ENCODE assay signal across 8 cellular contexts in genomic region chr11:15006139-15006759, GRCh38. TPM values are rescaled to one million over a fixed set of nuclear protein-coding genes. Genes with fewer than 3 reads are reported as not detected.
DNase-seq lines count a peak whose midpoint lies in the region; ATAC-seq and TF ChIP-seq lines count a peak whose summit lies in the region.

No MANE protein-coding gene starts in this region.

- H2AK9ac ChIP-seq in IMR-90 (replicated peaks; ENCODE audit: low read depth, low read length, poor library complexity) = no peak overlapping the region

- H3K56ac ChIP-seq in IMR-90 (ENCODE audit: extremely low read depth, insufficient read depth, low read length) = no peak overlapping the region

- H3K27me3 ChIP-seq in IMR-90 (ENCODE audit: control insufficient read depth, insufficient read depth, low read length) = no peaks in the 10 kb centered on the region

- H3K4me1 ChIP-seq in IMR-90 (ENCODE audit: control insufficient read depth, insufficient read depth, low read length) = no peaks in the 10 kb centered on the region

- peak; percentile 40 for TF ChIP-seq CTCF in IMR-90 (conservative IDR thresholded peaks at IDR 0.05; ENCODE audit: low read depth, low read length)

- BruUV-seq in IMR-90 (replicated peaks; lab: Mats Ljungman, UMichigan) = no TSS peak

- peak; percentile 51 for TF ChIP-seq RAD21 in IMR-90 (IDR thresholded peaks at IDR 0.05; ENCODE audit: low read length)

- no peak overlapping the region for H2BK5ac ChIP-seq in IMR-90 (ENCODE audit: low read depth, low read length, poor library complexity, severe bottlenecking)

- no peaks in the 10 kb centered on the region for H3K9me3 Mint-ChIP-seq in stimulated activated naive CD8-positive, alpha-beta T cell treated with anti-CD3 and anti-CD28 coated beads, Interleukin-15, amount 100 ng/mL, for 72 hours

- no peak overlapping the region for H2BK15ac ChIP-seq in IMR-90 (ENCODE audit: low read depth, low read length)

- no peaks in the 10 kb centered on the region for H3K36me3 ChIP-seq in IMR-90 (ENCODE audit: control insufficient read depth, insufficient read depth, low read length)

- no peak overlapping the region for H4K8ac ChIP-seq in IMR-90 (ENCODE audit: low read depth in 2 of 2, low read length in 2 of 2)

- H3K9me1 ChIP-seq in IMR-90 (ENCODE audit: insufficient read depth, low read length) = no peaks in the 10 kb centered on the region

- H3K27ac ChIP-seq in IMR-90 (ENCODE audit: insufficient read depth, low read length) = no peak overlapping the region
- H3K27ac ChIP-seq in epithelial cell of prostate = no peak overlapping the region

- H2AK5ac ChIP-seq in IMR-90 (ENCODE audit: low read depth, low read length) = no peak overlapping the region

- ATAC-seq in GM18868 (IDR thresholded peaks at IDR 0.05; ENCODE audit: unreplicated experiment) = peak; percentile 74
- no peak for ATAC-seq in IMR-90 (ENCODE audit: low read depth)
- ATAC-seq in stimulated activated naive CD8-positive, alpha-beta T cell treated with anti-CD3 and anti-CD28 coated beads, Interleukin-15, amount 100 ng/mL, for 72 hours = peak; percentile 73

- no peak overlapping the region for H3K9ac ChIP-seq in IMR-90 (ENCODE audit: low read depth, low read length)

- H3K4me3 Mint-ChIP-seq in stimulated activated naive CD8-positive, alpha-beta T cell treated with anti-CD3 and anti-CD28 coated beads, Interleukin-15, amount 100 ng/mL, for 72 hours = no peak overlapping the region

- H3K79me1 ChIP-seq in IMR-90 (ENCODE audit: low read depth in 1 of 2, low read length in 2 of 2) = no peaks in the 10 kb centered on the region

- dilution Hi-C loops in IMR-90 (cut with HindIII; ENCODE audit: low sequenced_read_pairs, unreplicated experiment) = no loop called here

- no peak overlapping the region for H2BK20ac ChIP-seq in IMR-90 (ENCODE audit: low read depth, low read length)

- no peak for TF ChIP-seq POLR2A in IMR-90 (IDR thresholded peaks at IDR 0.05; ENCODE audit: low read depth, low read length)

- H3K4me2 ChIP-seq in IMR-90 (ENCODE audit: low read depth, low read length) = no peak overlapping the region

- H3K23ac ChIP-seq in IMR-90 (ENCODE audit: low read depth, low read length) = no peak overlapping the region

- intact Hi-C loops in IMR-90 (cut with micrococcal nuclease) = no loop called here

- DNase-seq in Caki2 (ENCODE audit: low read depth) (peak; percentile 16), IMR-90 (peak; percentile 46), OCI-M1 (lab: John Stamatoyannopoulos, UW) (peak; percentile 78), epithelial cell of prostate (ENCODE audit: low read depth, low spot score) (peak; percentile 5), middle frontal gyrus (ENCODE audit: extremely low spot score, low spot score) (no peak)
- peak; percentile 13 to 14 for DNase-seq in stimulated activated naive CD8-positive, alpha-beta T cell treated with anti-CD3 and anti-CD28 coated beads, Interleukin-15, amount 100 ng/mL, for 72 hours
- DNase-seq in stimulated activated CD4-positive, alpha-beta T cell treated with anti-CD3 and anti-CD28 coated beads, Interleukin-4, amount 100 ng/mL, for 1 hour = no peak

- no peak overlapping the region for H3K4me3 ChIP-seq in IMR-90 (ENCODE audit: insufficient read depth, low read depth, low read length)

- no peak overlapping the region for H3K14ac ChIP-seq in IMR-90 (replicated peaks; ENCODE audit: low read depth, low read length)

- no peak overlapping the region for H4K91ac ChIP-seq in IMR-90 (ENCODE audit: insufficient read depth, low read depth, low read length)

- H3K9me3 ChIP-seq in IMR-90 (ENCODE audit: control insufficient read depth, insufficient read depth, low read length) = no peaks in the 10 kb centered on the region

- H3K4ac ChIP-seq in IMR-90 (ENCODE audit: low read depth, low read length) = no peak overlapping the region

- peaks cover 48% of the 10 kb centered on the region for H3K27me3 Mint-ChIP-seq in stimulated activated naive CD8-positive, alpha-beta T cell treated with anti-CD3 and anti-CD28 coated beads, Interleukin-15, amount 100 ng/mL, for 72 hours

- POLR2A ChIA-PET in IMR-90 (lab: Charles Lee; ENCODE audit: unreplicated experiment) = interaction anchor here (0.6 kb wide), 1 partner anchor 50 kb away, joined by 3 read pairs; no protein-coding TSS in a partner anchor

- H4K20me1 ChIP-seq in IMR-90 (ENCODE audit: insufficient read depth, low read length) = no peaks in the 10 kb centered on the region

- CTCF ChIA-PET in IMR-90 (lab: Yijun Ruan, JAX) = interaction anchor here (0.6 to 1.1 kb wide), 2 partner anchors 8 to 248 kb away, joined by 3 read pairs; no protein-coding TSS in a partner anchor

- no CpG with 5 or more reads among the region's 5 CpGs for WGBS in IMR-90 (ENCODE audit: extremely low coverage in 2 of 2, insufficient read length in 1 of 2), 2 experiments

- no peak overlapping the region for H2BK120ac ChIP-seq in IMR-90 (ENCODE audit: low read depth, low read length)

- H3K18ac ChIP-seq in IMR-90 (ENCODE audit: low read depth, low read length) = no peak overlapping the region

- H4K5ac ChIP-seq in IMR-90 (ENCODE audit: low read depth, low read length) = no peak overlapping the region

- H3K27ac Mint-ChIP-seq in stimulated activated naive CD8-positive, alpha-beta T cell treated with anti-CD3 and anti-CD28 coated beads, Interleukin-15, amount 100 ng/mL, for 72 hours = no peak overlapping the region

- H2AFZ ChIP-seq in IMR-90 (replicated peaks; ENCODE audit: low read length, poor library complexity) = no peak overlapping the region

- in situ Hi-C loops in Caki2 (cut with HindIII; ENCODE audit: low pct_unique_long_range_greater_than_20kb, low sequenced_read_pairs) = no loop called here
- in situ Hi-C loops in IMR-90 (cut with MboI; ENCODE audit: low sequenced_read_pairs) = no loop called here

- H3K4me1 Mint-ChIP-seq in stimulated activated naive CD8-positive, alpha-beta T cell treated with anti-CD3 and anti-CD28 coated beads, Interleukin-15, amount 100 ng/mL, for 72 hours = no peaks in the 10 kb centered on the region

TF ChIP-seq in IMR-90, 13 proteins besides CTCF, POLR2A, EP300 and RAD21:
- TF ChIP-seq MAZ (IDR thresholded peaks at IDR 0.05; ENCODE audit: borderline replicate concordance, low read depth, low read length) = no peak
- no peak for TF ChIP-seq RFX5 (IDR thresholded peaks at IDR 0.05; ENCODE audit: low read depth, low read length)
- no peak for TF ChIP-seq NFE2L2 (IDR thresholded peaks at IDR 0.05; ENCODE audit: low read depth, low read length)
- TF ChIP-seq MXI1 (IDR thresholded peaks at IDR 0.05; ENCODE audit: borderline replicate concordance, low read depth, low read length) = no peak
- peak; percentile 21; the same call in 1 of the 2 replicates for TF ChIP-seq SMC3 (IDR thresholded peaks at IDR 0.05; ENCODE audit: low read depth, low read length)
- TF ChIP-seq CHD1 (IDR thresholded peaks at IDR 0.05; ENCODE audit: low read depth, low read length) = no peak

RNA-seq across cellular contexts. Expression of gene CALCA, which starts 34.1 kb away (rescaled TPM):
- total RNA-seq in Caki2 (2014; rRNA removed; shearing (Covaris generic); ENCODE audit: low replicate concordance) = not detected in 2 replicates
- total RNA-seq in IMR-90 (2012; rRNA removed) = not detected in 2 replicates
- polyA plus RNA-seq in IMR-90 (2012; rRNA removed) = not detected in 2 replicates
- polyA plus RNA-seq in IMR-90 (2012; cell fraction: cytosol; rRNA removed) = not detected in 2 replicates
- not detected in 2 replicates for polyA plus RNA-seq in IMR-90 (2012; cell fraction: nucleus; rRNA removed; ENCODE audit: low replicate concordance)

Comparison
In these comparisons a context has a peak if more than half of its experiments do, and no peak if none do; other contexts are left out.
1. DNase-seq: peak in Caki2 (single experiment), IMR-90 (single experiment), OCI-M1 (single experiment), epithelial cell of prostate (single experiment) and stimulated activated naive CD8-positive, alpha-beta T cell treated with anti-CD3 and anti-CD28 coated beads, Interleukin-15, amount 100 ng/mL, for 72 hours (2 of 2); none in middle frontal gyrus (single experiment) and stimulated activated CD4-positive, alpha-beta T cell treated with anti-CD3 and anti-CD28 coated beads, Interleukin-4, amount 100 ng/mL, for 1 hour (single experiment).